31 cellular contexts compared by ENCODE assay signal in the genomic region with DNA sequence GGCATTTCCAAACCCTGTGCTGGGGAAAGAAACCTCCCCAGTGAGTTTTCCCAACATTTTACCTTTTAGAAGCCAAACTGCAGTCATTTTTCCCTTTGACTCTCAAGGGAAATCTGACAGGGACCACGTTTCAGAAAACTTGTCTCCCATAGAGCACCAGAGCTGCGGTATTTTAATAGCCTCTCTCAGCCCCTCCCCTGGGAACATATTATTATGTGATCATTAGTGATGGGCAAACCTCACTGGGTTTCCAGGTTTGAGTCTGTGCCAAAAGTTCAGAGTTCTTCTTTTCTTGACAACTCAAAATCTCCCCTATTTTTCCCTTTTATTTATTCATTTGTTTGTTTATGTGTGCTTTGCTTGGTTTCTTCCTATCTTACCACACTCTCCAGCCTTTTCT. TPM values are rescaled to one million over a fixed set of nuclear protein-coding genes. Genes with fewer than 3 reads are reported as not detected.
"Had no signal": no experiment of that assay in that cellular context is flagged by ENCODE, and none has a peak within 500 bp of the region (broad histone marks: within the 10 kb centered on the region; RNA-seq: fewer than 3 reads in every experiment).

No MANE protein-coding gene starts in this region.

- H3K4me1 ChIP-seq: SJCRH30 had no signal

- H3K4me3 ChIP-seq: MG63, SJCRH30 had no signal

- H3K27ac ChIP-seq: brain microvascular endothelial cell, SJCRH30, VCaP had no signal

- DNase-seq: activated CD4-positive, alpha-beta memory T cell treated with anti-CD3 and anti-CD28 coated beads, Interleukin-2, amount 10 ng/mL, durations not matched to agents 7 days and 5 days; activated CD4-positive, alpha-beta T cell treated with anti-CD3 and anti-CD28 coated beads for 36 hours; activated CD4-positive, alpha-beta T cell treated with anti-CD3 and anti-CD28 coated beads, Interleukin-2, amount 50 U/mL, for 1 hour; activated gamma-delta T cell; activated naive CD4-positive, alpha-beta T cell treated with anti-CD3 and anti-CD28 coated beads, Interleukin-2, amount 10 ng/mL, durations not matched to agents 7 days and 5 days; activated naive CD8-positive, alpha-beta T cell treated with anti-CD3 and anti-CD28 coated beads for 36 hours; activated T-cell treated with anti-CD3 and anti-CD28 coated beads for 4 hours; activated T-cell treated with anti-CD3 and anti-CD28 coated beads, Interleukin-2, amount 50 U/mL, for 48 hours; brain microvascular endothelial cell; MG63; MV-4-11; NCI-H1092 treated with DMSO at 0.1 percent for 48 hours; NCI-H1417 treated with DMSO at 0.1 percent for 48 hours; NCI-H1694; NCI-H2029; NCI-H2107; NCI-H2171 treated with DMSO at 0.1 percent for 48 hours; NCI-H226; NCI-H526; NK-92 treated with Interleukin-12 subunit alpha and Interleukin-12 subunit beta, amount 100 ng/mL, for 24 hours; OCI-M1; Right ventricle myocardium superior; RPMI8226; SJCRH30; SK-N-SH; T-helper 1 cell had no signal

- H3K9me3 ChIP-seq: MG63, SJCRH30, SK-N-SH had no signal

- H3K27me3 ChIP-seq: brain microvascular endothelial cell, MG63, SJCRH30 had no signal

- H3K4me2 ChIP-seq: SK-N-SH had no signal

- H3K9ac ChIP-seq: SK-N-SH had no signal

- H3K36me3 ChIP-seq: brain microvascular endothelial cell, MG63, SJCRH30 had no signal

- ATAC-seq: activated CD4-positive, alpha-beta T cell treated with anti-CD3 and anti-CD28 coated beads for 36 hours; activated T-helper 17 cell treated with anti-CD3 and anti-CD28 coated beads, Interleukin-2, amount 50 U/mL, for 72 hours; Panc1 had no signal

RNA-seq across cellular contexts. Expression of gene BMP2, which starts 36.6 kb away (rescaled TPM):
- total RNA-seq: activated CD4-positive, alpha-beta memory T cell treated with anti-CD3 and anti-CD28 coated beads, Interleukin-2, amount 10 ng/mL, durations not matched to agents 7 days and 5 days; activated CD4-positive, alpha-beta T cell treated with anti-CD3 and anti-CD28 coated beads for 36 hours; activated CD8-positive, alpha-beta memory T cell treated with anti-CD3 and anti-CD28 coated beads for 36 hours; activated naive CD8-positive, alpha-beta T cell treated with anti-CD3 and anti-CD28 coated beads for 36 hours; activated T-helper 17 cell treated with anti-CD3 and anti-CD28 coated beads, Interleukin-2, amount 50 U/mL, for 72 hours; SJCRH30; T-helper 2 cell treated with Interferon-gamma antibody and Interleukin-4, amounts not matched to agents 100 ng/mL and 5 ng/mL, for 36 hours had no signal
